Comparison of ENCODE assay signal across 22 cellular contexts in genomic region chr15:26050979-26051378, GRCh38.
"Had no signal": no experiment of that assay in that cellular context is flagged by ENCODE, and none has a peak within 500 bp of the region (broad histone marks: within the 10 kb centered on the region; RNA-seq: fewer than 3 reads in every experiment).

No MANE protein-coding gene starts in this region.

- H3K4me3 Mint-ChIP-seq: activated CD4-positive, alpha-beta memory T cell treated with anti-CD3 and anti-CD28 coated beads, Interleukin-2, amount 10 ng/mL, durations not matched to agents 7 days and 5 days; activated CD8-positive, alpha-beta memory T cell treated with anti-CD3 and anti-CD28 coated beads, Interleukin-2, amount 10 ng/mL, durations not matched to agents 7 days and 5 days; activated naive CD8-positive, alpha-beta T cell treated with anti-CD3 and anti-CD28 coated beads, Interleukin-2, amount 10 ng/mL, durations not matched to agents 7 days and 5 days; effector memory CD8-positive, alpha-beta T cell; natural killer cell; stimulated activated naive CD8-positive, alpha-beta T cell treated with anti-CD3 and anti-CD28 coated beads, Interleukin-15, amount 100 ng/mL, for 72 hours had no signal

- H3K79me2 ChIP-seq: hepatocyte had no signal

- DNase-seq: activated CD4-positive, alpha-beta memory T cell treated with anti-CD3 and anti-CD28 coated beads, Interleukin-2, amount 10 ng/mL, durations not matched to agents 7 days and 5 days; activated CD4-positive, alpha-beta T cell treated with anti-CD3 and anti-CD28 coated beads for 48 hours; activated CD4-positive, CD25-positive, alpha-beta regulatory T cell; activated CD8-positive, alpha-beta memory T cell treated with anti-CD3 and anti-CD28 coated beads, Interleukin-2, amount 10 ng/mL, durations not matched to agents 7 days and 5 days; activated naive CD4-positive, alpha-beta T cell treated with Interleukin-2 at 50 U/mL for 16 hours; activated naive CD8-positive, alpha-beta T cell treated with anti-CD3 and anti-CD28 coated beads, Interleukin-2, amount 10 ng/mL, durations not matched to agents 7 days and 5 days; activated T-cell treated with anti-CD3 and anti-CD28 coated beads, Interleukin-2, amount 50 U/mL, for 1 hour; effector memory CD8-positive, alpha-beta T cell; islet precursor cell; left colon; lower lobe of right lung; natural killer cell; pancreas; stimulated activated CD4-positive, alpha-beta T cell treated with anti-CD3 and anti-CD28 coated beads, Interleukin-4, amount 100 ng/mL, for 1 hour; stimulated activated naive CD8-positive, alpha-beta T cell treated with anti-CD3 and anti-CD28 coated beads, Interleukin-15, amount 100 ng/mL, for 72 hours; T1000 had no signal

- H3K4me1 ChIP-seq: lower lobe of right lung, pancreas had no signal

- H3K27me3 ChIP-seq: cardiac muscle cell, hepatocyte, neutrophil, pancreas had no signal

- H3K4me1 Mint-ChIP-seq: activated CD4-positive, alpha-beta memory T cell treated with anti-CD3 and anti-CD28 coated beads, Interleukin-2, amount 10 ng/mL, durations not matched to agents 7 days and 5 days; activated CD8-positive, alpha-beta memory T cell treated with anti-CD3 and anti-CD28 coated beads, Interleukin-2, amount 10 ng/mL, durations not matched to agents 7 days and 5 days; activated naive CD8-positive, alpha-beta T cell treated with anti-CD3 and anti-CD28 coated beads, Interleukin-2, amount 10 ng/mL, durations not matched to agents 7 days and 5 days; natural killer cell; stimulated activated naive CD8-positive, alpha-beta T cell treated with anti-CD3 and anti-CD28 coated beads, Interleukin-15, amount 100 ng/mL, for 72 hours had no signal

- H3K36me3 Mint-ChIP-seq: activated CD8-positive, alpha-beta memory T cell treated with anti-CD3 and anti-CD28 coated beads, Interleukin-2, amount 10 ng/mL, durations not matched to agents 7 days and 5 days; activated naive CD8-positive, alpha-beta T cell treated with anti-CD3 and anti-CD28 coated beads, Interleukin-2, amount 10 ng/mL, durations not matched to agents 7 days and 5 days; natural killer cell had no signal

- H3K4me2 ChIP-seq: smooth muscle cell had no signal

- H3K36me3 ChIP-seq: cardiac muscle cell, lower lobe of right lung, neutrophil, pancreas had no signal

- H3K4me3 ChIP-seq: cardiac muscle cell, hepatocyte, lower lobe of right lung, pancreas, smooth muscle cell had no signal

- H3K27me3 Mint-ChIP-seq: activated CD4-positive, alpha-beta memory T cell treated with anti-CD3 and anti-CD28 coated beads, Interleukin-2, amount 10 ng/mL, durations not matched to agents 7 days and 5 days; activated CD8-positive, alpha-beta memory T cell treated with anti-CD3 and anti-CD28 coated beads, Interleukin-2, amount 10 ng/mL, durations not matched to agents 7 days and 5 days had no signal

- H3K27ac ChIP-seq: cardiac muscle cell, hepatocyte, lower lobe of right lung, neutrophil, pancreas had no signal

- H3K27ac Mint-ChIP-seq: activated CD4-positive, alpha-beta memory T cell treated with anti-CD3 and anti-CD28 coated beads, Interleukin-2, amount 10 ng/mL, durations not matched to agents 7 days and 5 days; activated CD8-positive, alpha-beta memory T cell treated with anti-CD3 and anti-CD28 coated beads, Interleukin-2, amount 10 ng/mL, durations not matched to agents 7 days and 5 days; activated naive CD8-positive, alpha-beta T cell treated with anti-CD3 and anti-CD28 coated beads, Interleukin-2, amount 10 ng/mL, durations not matched to agents 7 days and 5 days; activated T-helper 2 cell treated with anti-CD3 and anti-CD28 coated beads, Interferon-gamma antibody, Interleukin-2, Interleukin-4, amounts not matched to agents 10 μg/mL and 5 μg/mL and 100 μg/mL, durations not matched to agents 14 hours and 24 hours and 36 hours; effector memory CD8-positive, alpha-beta T cell; natural killer cell; stimulated activated naive CD8-positive, alpha-beta T cell treated with anti-CD3 and anti-CD28 coated beads, Interleukin-15, amount 100 ng/mL, for 72 hours had no signal

- H2AFZ ChIP-seq: hepatocyte had no signal

- ATAC-seq: activated CD8-positive, alpha-beta memory T cell treated with anti-CD3 and anti-CD28 coated beads, Interleukin-2, amount 10 ng/mL, durations not matched to agents 7 days and 5 days; effector memory CD8-positive, alpha-beta T cell; left colon; lower lobe of right lung; natural killer cell; pancreas; sciatic nerve; stimulated activated naive CD8-positive, alpha-beta T cell treated with anti-CD3 and anti-CD28 coated beads, Interleukin-15, amount 100 ng/mL, for 72 hours had no signal

- H3K9me3 Mint-ChIP-seq: activated CD4-positive, alpha-beta memory T cell treated with anti-CD3 and anti-CD28 coated beads, Interleukin-2, amount 10 ng/mL, durations not matched to agents 7 days and 5 days; activated naive CD8-positive, alpha-beta T cell treated with anti-CD3 and anti-CD28 coated beads, Interleukin-2, amount 10 ng/mL, durations not matched to agents 7 days and 5 days; activated T-helper 2 cell treated with anti-CD3 and anti-CD28 coated beads, Interferon-gamma antibody, Interleukin-2, Interleukin-4, amounts not matched to agents 10 μg/mL and 5 μg/mL and 100 μg/mL, durations not matched to agents 14 hours and 24 hours and 36 hours; natural killer cell; stimulated activated naive CD8-positive, alpha-beta T cell treated with anti-CD3 and anti-CD28 coated beads, Interleukin-15, amount 100 ng/mL, for 72 hours had no signal
